ENCODE assay signal across 21 cellular contexts in the genomic region with DNA sequence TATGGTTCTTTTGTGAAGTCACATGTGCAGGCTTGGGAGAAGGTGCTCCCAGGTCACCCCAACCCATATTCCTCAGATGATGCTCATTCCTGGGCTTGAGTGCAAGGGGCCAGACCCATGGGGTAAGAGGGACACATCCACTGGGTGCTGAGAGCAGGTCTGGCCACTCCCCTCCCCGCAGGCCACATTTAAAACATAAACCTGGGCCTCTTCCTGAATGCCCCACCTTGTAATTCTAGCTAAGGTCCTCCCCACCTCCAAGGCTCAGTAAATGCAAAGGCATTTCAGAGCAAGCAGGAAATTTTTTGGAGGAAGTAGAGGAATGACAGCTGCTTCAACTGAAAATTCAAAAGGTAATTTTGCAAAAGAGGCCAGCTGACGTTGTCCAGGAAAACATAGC.
"Had no signal": no experiment of that assay in that cellular context is flagged by ENCODE, and none has a peak within 500 bp of the region (broad histone marks: within the 10 kb centered on the region; RNA-seq: fewer than 3 reads in every experiment).

No MANE protein-coding gene starts in this region.

- H3K9me3 Mint-ChIP-seq: activated CD4-positive, alpha-beta memory T cell treated with anti-CD3 and anti-CD28 coated beads for 36 hours; activated naive CD4-positive, alpha-beta T cell treated with anti-CD3 and anti-CD28 coated beads, Interleukin-2, amount 10 ng/mL, durations not matched to agents 7 days and 5 days; activated T-cell treated with anti-CD3 and anti-CD28 coated beads, Interleukin-2, amount 50 U/mL, for 72 hours; naive thymus-derived CD8-positive, alpha-beta T cell; neural progenitor cell; stimulated activated naive B cell treated with anti-CD40 and anti-IgM and Interleukin-4, amounts not matched to agents 10 μg/mL and 1 μg/mL and 100 μg/mL, for 72 hours had no signal

- H3K4me1 ChIP-seq: neural progenitor cell, testis, upper lobe of right lung had no signal

- H3K9ac ChIP-seq: neural progenitor cell had no signal

- H3K36me3 ChIP-seq: neural progenitor cell, upper lobe of right lung had no signal

- H3K27ac Mint-ChIP-seq: activated CD4-positive, alpha-beta memory T cell treated with anti-CD3 and anti-CD28 coated beads for 36 hours; activated naive CD4-positive, alpha-beta T cell treated with anti-CD3 and anti-CD28 coated beads, Interleukin-2, amount 10 ng/mL, durations not matched to agents 7 days and 5 days; activated T-cell treated with anti-CD3 and anti-CD28 coated beads, Interleukin-2, amount 50 U/mL, for 72 hours; neural progenitor cell; stimulated activated naive B cell treated with anti-CD40 and anti-IgM and Interleukin-4, amounts not matched to agents 10 μg/mL and 1 μg/mL and 100 μg/mL, for 72 hours had no signal

- H2AFZ ChIP-seq: neural progenitor cell had no signal

- H3K27ac ChIP-seq: neural progenitor cell, testis, upper lobe of right lung had no signal

- H3K36me3 Mint-ChIP-seq: activated CD4-positive, alpha-beta memory T cell treated with anti-CD3 and anti-CD28 coated beads for 36 hours; activated naive CD4-positive, alpha-beta T cell treated with anti-CD3 and anti-CD28 coated beads, Interleukin-2, amount 10 ng/mL, durations not matched to agents 7 days and 5 days; naive thymus-derived CD8-positive, alpha-beta T cell; stimulated activated naive B cell treated with anti-CD40 and anti-IgM and Interleukin-4, amounts not matched to agents 10 μg/mL and 1 μg/mL and 100 μg/mL, for 72 hours had no signal

- DNase-seq: activated CD4-positive, alpha-beta memory T cell treated with anti-CD3 and anti-CD28 coated beads for 36 hours; activated CD4-positive, alpha-beta T cell treated with anti-CD3 and anti-CD28 coated beads for 48 hours; activated effector memory CD4-positive, alpha-beta T cell treated with Interleukin-2 at 50 U/mL for 16 hours; activated naive CD4-positive, alpha-beta T cell treated with anti-CD3 and anti-CD28 coated beads, Interleukin-2, amount 10 ng/mL, durations not matched to agents 7 days and 5 days; activated T-cell treated with anti-CD3 and anti-CD28 coated beads, Interleukin-2, amount 50 U/mL, for 72 hours; amygdala; dermis blood vessel endothelial cell; effector CD8-positive, alpha-beta T cell; glutamatergic neuron; hippocampal formation; mesendoderm; naive thymus-derived CD8-positive, alpha-beta T cell; retina; stimulated activated CD4-positive, alpha-beta T cell treated with anti-CD3 and anti-CD28 coated beads, Interleukin-2, amount 100 ng/mL, for 48 hours; stimulated activated CD8-positive, alpha-beta memory T cell treated with anti-CD3 and anti-CD28 coated beads, Interleukin-4, amount 100 ng/mL, for 48 hours; stimulated activated naive B cell treated with anti-CD40 and anti-IgM and Interleukin-4, amounts not matched to agents 10 μg/mL and 1 μg/mL and 100 μg/mL, for 72 hours; SW 1271; T-helper 2 cell; testis; upper lobe of right lung had no signal

- ATAC-seq: activated T-cell treated with anti-CD3 and anti-CD28 coated beads, Interleukin-2, amount 50 U/mL, for 72 hours; naive thymus-derived CD8-positive, alpha-beta T cell; stimulated activated naive B cell treated with anti-CD40 and anti-IgM and Interleukin-4, amounts not matched to agents 10 μg/mL and 1 μg/mL and 100 μg/mL, for 72 hours; upper lobe of right lung had no signal

- H3K4me1 Mint-ChIP-seq: activated naive CD4-positive, alpha-beta T cell treated with anti-CD3 and anti-CD28 coated beads, Interleukin-2, amount 10 ng/mL, durations not matched to agents 7 days and 5 days; naive thymus-derived CD8-positive, alpha-beta T cell; neural progenitor cell; stimulated activated naive B cell treated with anti-CD40 and anti-IgM and Interleukin-4, amounts not matched to agents 10 μg/mL and 1 μg/mL and 100 μg/mL, for 72 hours had no signal

- H3K4me3 Mint-ChIP-seq: activated CD4-positive, alpha-beta memory T cell treated with anti-CD3 and anti-CD28 coated beads for 36 hours; activated naive CD4-positive, alpha-beta T cell treated with anti-CD3 and anti-CD28 coated beads, Interleukin-2, amount 10 ng/mL, durations not matched to agents 7 days and 5 days; activated T-cell treated with anti-CD3 and anti-CD28 coated beads, Interleukin-2, amount 50 U/mL, for 72 hours; naive thymus-derived CD8-positive, alpha-beta T cell; neural progenitor cell; stimulated activated naive B cell treated with anti-CD40 and anti-IgM and Interleukin-4, amounts not matched to agents 10 μg/mL and 1 μg/mL and 100 μg/mL, for 72 hours had no signal

- H3K4me2 ChIP-seq: neural progenitor cell had no signal

- H3K9me3 ChIP-seq: testis, upper lobe of right lung had no signal

- H3K27me3 ChIP-seq: neural progenitor cell, testis, upper lobe of right lung had no signal

- H3K4me3 ChIP-seq: neural progenitor cell, testis, upper lobe of right lung had no signal

- H3K27me3 Mint-ChIP-seq: activated CD4-positive, alpha-beta memory T cell treated with anti-CD3 and anti-CD28 coated beads for 36 hours had no signal
